16 cellular contexts compared by ENCODE assay signal in the genomic region with DNA sequence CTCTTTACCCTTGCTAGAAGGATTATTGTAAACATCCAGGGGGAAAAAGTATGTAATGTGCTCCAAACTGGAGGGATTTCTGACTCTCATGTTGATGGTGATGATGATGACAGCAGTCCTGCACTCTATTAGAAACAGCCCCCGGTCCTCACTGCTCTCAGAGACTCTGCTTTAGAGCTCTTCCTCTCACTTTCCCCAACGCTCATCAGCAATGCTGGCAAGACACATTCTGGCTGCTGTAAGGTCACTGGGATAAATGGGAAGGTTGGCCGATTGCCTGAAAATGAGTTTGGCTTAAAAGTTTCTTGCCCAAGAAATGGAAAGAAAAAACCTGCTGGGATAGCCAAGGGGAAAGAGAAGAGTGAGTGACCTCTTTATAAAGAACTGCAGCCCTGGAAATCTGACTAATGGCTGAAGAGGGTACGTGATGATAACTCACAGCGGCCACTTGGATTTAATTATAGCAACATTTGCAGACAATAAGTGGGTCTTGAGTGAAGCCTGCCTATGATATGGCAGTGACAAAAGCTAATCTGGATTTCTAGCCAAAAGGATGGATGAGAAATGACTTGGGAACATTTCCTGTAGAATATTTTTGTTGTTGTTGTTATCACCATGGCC.
A peak's percentile ranks its signal among the peaks of the same experiment; 100 is the strongest.
DNase-seq lines count a peak whose midpoint lies in the region; ATAC-seq and TF ChIP-seq lines count a peak whose summit lies in the region.
"Had no signal": no experiment of that assay in that cellular context is flagged by ENCODE, and none has a peak within 500 bp of the region (broad histone marks: within the 10 kb centered on the region; RNA-seq: fewer than 3 reads in every experiment).

No MANE protein-coding gene starts in this region.

- WGBS in adrenal gland, 4 donors: 28 to 46% (median 38%) methylated on average over 5 of the region's 5 CpGs

- H3K4me3 ChIP-seq in adrenal gland (no peak overlapping the region), right atrium auricular region (no peak overlapping the region), gastrocnemius medialis (no peak overlapping the region)
- H3K4me3 ChIP-seq: BLaER1, SJCRH30 had no signal

- in situ Hi-C loops in gastrocnemius medialis (cut with MboI; ENCODE audit: low sequenced_read_pairs in 4 of 4): no loop called here

- DNase-seq in NCI-H1092 treated with DMSO at 0.1 percent for 48 hours (lab: John Stamatoyannopoulos, UW) (peak; percentile 18), NCI-H1092 (lab: John Stamatoyannopoulos, UW) (no peak), adrenal gland (peak; percentile 18 to 56 (median 30)), right atrium auricular region (ENCODE audit: low spot score) (no peak), gastrocnemius medialis (no peak), retina (no peak)
- no peak for DNase-seq in activated T-cell treated with anti-CD3 and anti-CD28 coated beads, Interleukin-2, amount 50 U/mL, for 1 hour
- DNase-seq: H9, IMR-90, Kasumi-1, NCI-H1694 treated with DMSO at 0.1 percent for 48 hours, NCI-H446 treated with DMSO at 0.1 percent for 48 hours, SJCRH30 had no signal

- ATAC-seq in gastrocnemius medialis (peak; percentile 18 to 39), GM19395 (IDR thresholded peaks at IDR 0.05; ENCODE audit: unreplicated experiment) (no peak)

- no peak for TF ChIP-seq POLR2A in adrenal gland (IDR thresholded peaks at IDR 0.05)
- TF ChIP-seq POLR2A in gastrocnemius medialis (IDR thresholded peaks at IDR 0.05): no peak

- H3K36me3 ChIP-seq in adrenal gland (replicated peaks in 1 of 2) (no peaks in the 10 kb centered on the region), right atrium auricular region (no peaks in the 10 kb centered on the region), gastrocnemius medialis (no peaks in the 10 kb centered on the region)
- H3K36me3 ChIP-seq: BLaER1, SJCRH30 had no signal

- intact Hi-C loops in adrenal gland (cut with DNase I) (no loop called here), gastrocnemius medialis (cut with DNase I; ENCODE audit: low total_unique reads) (no loop called here)

- TF ChIP-seq CTCF in adrenal gland (IDR thresholded peaks at IDR 0.05): no peak
- no peak for TF ChIP-seq CTCF in right atrium auricular region (IDR thresholded peaks at IDR 0.05)
- no peak for TF ChIP-seq CTCF in gastrocnemius medialis (IDR thresholded peaks at IDR 0.05 in 4 of 5, conservative IDR thresholded peaks at IDR 0.05 in 1 of 5)

- H3K27me3 ChIP-seq in adrenal gland: no peaks in the 10 kb centered on the region
- no peaks in the 10 kb centered on the region for H3K27me3 ChIP-seq in right atrium auricular region
- no peaks in the 10 kb centered on the region for H3K27me3 ChIP-seq in gastrocnemius medialis
- H3K27me3 ChIP-seq: BLaER1, SJCRH30 had no signal

- no peaks in the 10 kb centered on the region for H3K9me3 ChIP-seq in adrenal gland (replicated peaks in 1 of 3)
- H3K9me3 ChIP-seq in right atrium auricular region: no peaks in the 10 kb centered on the region
- no peaks in the 10 kb centered on the region for H3K9me3 ChIP-seq in gastrocnemius medialis
- H3K9me3 ChIP-seq: SJCRH30 had no signal

- H3K27ac ChIP-seq in adrenal gland: no peak overlapping the region
- H3K27ac ChIP-seq in right atrium auricular region: peak overlapping the region; percentile 2 to 81
- H3K27ac ChIP-seq in gastrocnemius medialis: peak overlapping the region in 2 of 4 donors; percentile 7 to 12
- H3K27ac ChIP-seq: 22Rv1, BLaER1, SJCRH30 had no signal

- H3K4me1 ChIP-seq in adrenal gland (replicated peaks in 1 of 2): no peaks in the 10 kb centered on the region
- H3K4me1 ChIP-seq in right atrium auricular region: peaks cover 0 to 7% of the 10 kb centered on the region in 2 donors
- H3K4me1 ChIP-seq in gastrocnemius medialis: peaks cover 0 to 12% of the 10 kb centered on the region in 2 donors
- H3K4me1 ChIP-seq: BLaER1, SJCRH30 had no signal

Comparison
In these comparisons a context has a peak if more than half of its experiments do, and no peak if none do; other contexts are left out.
1. DNase-seq: peak in NCI-H1092 treated with DMSO at 0.1 percent for 48 hours (single experiment) and adrenal gland (7 of 7); none in NCI-H1092 (single experiment), right atrium auricular region (single experiment), gastrocnemius medialis (0 of 2), retina (single experiment) and activated T-cell treated with anti-CD3 and anti-CD28 coated beads, Interleukin-2, amount 50 U/mL, for 1 hour (single experiment).
2. H3K27ac ChIP-seq: peak in right atrium auricular region (2 of 2); none in adrenal gland (0 of 5).